In the genomic region with DNA sequence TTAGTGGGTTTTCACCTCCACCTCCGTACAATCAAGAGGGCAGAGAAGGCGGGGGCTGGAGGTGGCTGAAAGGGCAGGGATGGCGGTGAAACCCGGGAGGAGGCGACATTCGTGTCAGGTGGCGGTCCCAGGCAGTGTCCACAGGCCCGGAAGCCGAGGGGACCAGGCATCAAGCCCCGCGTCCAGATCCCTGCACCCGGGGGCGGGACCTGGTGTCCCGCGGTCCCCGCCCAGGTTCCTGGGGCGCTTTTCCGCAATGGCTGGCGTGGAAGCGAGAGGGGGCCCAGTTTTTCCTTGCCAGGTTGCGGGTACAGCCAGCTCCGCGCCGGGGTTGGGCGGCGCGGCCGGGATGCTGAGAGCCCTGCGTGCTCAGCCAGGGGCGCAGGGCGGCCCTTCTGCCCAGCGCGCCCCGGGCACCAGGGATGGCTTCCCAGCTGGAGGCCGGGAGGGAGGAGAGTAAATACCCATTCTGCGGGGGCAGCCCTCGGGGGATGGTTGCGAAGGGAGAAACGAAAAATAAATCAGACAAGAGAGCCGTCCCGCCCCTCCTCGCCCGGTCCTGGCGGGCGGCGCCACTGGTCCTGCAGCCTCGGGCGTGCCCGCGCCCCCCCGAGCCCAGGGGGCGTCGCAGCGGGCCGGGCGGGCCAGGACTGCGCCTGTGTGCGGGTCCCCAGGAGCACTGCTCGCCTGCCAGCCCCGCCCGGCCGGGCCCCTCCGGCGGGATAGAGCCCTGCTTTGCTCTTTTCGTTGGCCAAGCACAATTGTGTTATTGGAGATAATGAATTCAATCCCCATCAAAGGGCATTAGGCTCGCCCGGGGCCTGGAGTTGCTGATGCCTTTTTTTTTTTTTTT, we compare ENCODE assay signal across 10 cellular contexts. TPM values are rescaled to one million over a fixed set of nuclear protein-coding genes. Genes with fewer than 3 reads are reported as not detected.
DNase-seq lines count a peak whose midpoint lies in the region; ATAC-seq and TF ChIP-seq lines count a peak whose summit lies in the region.
"Had no signal": no experiment of that assay in that cellular context is flagged by ENCODE, and none has a peak within 500 bp of the region (broad histone marks: within the 10 kb centered on the region; RNA-seq: fewer than 3 reads in every experiment).

No MANE protein-coding gene starts in this region.

- H3K27me3 ChIP-seq in left ventricle myocardium inferior (ENCODE audit: low read depth) = peaks cover 99% of the 10 kb centered on the region

- no peaks in the 10 kb centered on the region for H3K36me3 ChIP-seq in left ventricle myocardium inferior

- no peaks in the 10 kb centered on the region for H3K9me3 ChIP-seq in left ventricle myocardium inferior (replicated peaks)

- H3K27ac ChIP-seq in left ventricle myocardium inferior (replicated peaks) = no peak overlapping the region
- H3K27ac ChIP-seq: HL-60 had no signal

- intact Hi-C loops in left ventricle myocardium inferior (cut with micrococcal nuclease) = no loop called here
- intact Hi-C loops in left ventricle myocardium superior (cut with micrococcal nuclease) = no loop called here

- no peak for ATAC-seq in left ventricle myocardium superior
- peak; percentile 67 for ATAC-seq in left lobe of liver
- ATAC-seq in GM18868 (IDR thresholded peaks at IDR 0.05; ENCODE audit: unreplicated experiment) = no peak
- no peak for ATAC-seq in GM21529 (IDR thresholded peaks at IDR 0.05; ENCODE audit: unreplicated experiment)

- no peak for TF ChIP-seq CTCF in left ventricle myocardium inferior (IDR thresholded peaks at IDR 0.05; ENCODE audit: borderline replicate concordance)

- H3K4me3 ChIP-seq in left ventricle myocardium inferior = peak overlapping the region; percentile 31

- DNase-seq in left ventricle myocardium inferior (no peak), left ventricle myocardium superior (no peak), SHP77 (lab: John Stamatoyannopoulos, UW) (peak; percentile 74 to 89), left lobe of liver (ENCODE audit: low spot score) (peak; percentile 76), hypothalamus (lab: John Stamatoyannopoulos, UW) (no peak), iPS-NIHi7 (ENCODE audit: extremely low spot score) (no peak)
- DNase-seq: kidney glomerular epithelial cell had no signal

- H3K4me1 ChIP-seq in left ventricle myocardium inferior = peaks cover 29% of the 10 kb centered on the region

RNA-seq across cellular contexts. Expression of gene FOXA1, which starts 11.5 kb away (rescaled TPM):
- total RNA-seq in left ventricle myocardium inferior = not detected
- total RNA-seq in left ventricle myocardium superior = not detected
- 36.6 TPM for total RNA-seq in left lobe of liver

RNA-seq across cellular contexts. Expression of gene TTC6, which starts 11.8 kb away (rescaled TPM):
- total RNA-seq in left ventricle myocardium inferior (not detected), left ventricle myocardium superior (not detected), left lobe of liver (5.0 TPM)

Comparison
In these comparisons a context has a peak if more than half of its experiments do, and no peak if none do; other contexts are left out.
1. DNase-seq: peak in SHP77 (2 of 2) and left lobe of liver (single experiment); none in left ventricle myocardium inferior (single experiment), left ventricle myocardium superior (single experiment), hypothalamus (0 of 51) and iPS-NIHi7 (single experiment).
2. RNA of gene FOXA1, which starts 11.5 kb away (total RNA-seq): 36.6 TPM in left lobe of liver (single experiment); not detected in left ventricle myocardium superior (single experiment) and not detected in left ventricle myocardium inferior (single experiment); every median in the first group is over 10 times any median in the second.